11 cellular contexts compared by ENCODE assay signal in the genomic region with DNA sequence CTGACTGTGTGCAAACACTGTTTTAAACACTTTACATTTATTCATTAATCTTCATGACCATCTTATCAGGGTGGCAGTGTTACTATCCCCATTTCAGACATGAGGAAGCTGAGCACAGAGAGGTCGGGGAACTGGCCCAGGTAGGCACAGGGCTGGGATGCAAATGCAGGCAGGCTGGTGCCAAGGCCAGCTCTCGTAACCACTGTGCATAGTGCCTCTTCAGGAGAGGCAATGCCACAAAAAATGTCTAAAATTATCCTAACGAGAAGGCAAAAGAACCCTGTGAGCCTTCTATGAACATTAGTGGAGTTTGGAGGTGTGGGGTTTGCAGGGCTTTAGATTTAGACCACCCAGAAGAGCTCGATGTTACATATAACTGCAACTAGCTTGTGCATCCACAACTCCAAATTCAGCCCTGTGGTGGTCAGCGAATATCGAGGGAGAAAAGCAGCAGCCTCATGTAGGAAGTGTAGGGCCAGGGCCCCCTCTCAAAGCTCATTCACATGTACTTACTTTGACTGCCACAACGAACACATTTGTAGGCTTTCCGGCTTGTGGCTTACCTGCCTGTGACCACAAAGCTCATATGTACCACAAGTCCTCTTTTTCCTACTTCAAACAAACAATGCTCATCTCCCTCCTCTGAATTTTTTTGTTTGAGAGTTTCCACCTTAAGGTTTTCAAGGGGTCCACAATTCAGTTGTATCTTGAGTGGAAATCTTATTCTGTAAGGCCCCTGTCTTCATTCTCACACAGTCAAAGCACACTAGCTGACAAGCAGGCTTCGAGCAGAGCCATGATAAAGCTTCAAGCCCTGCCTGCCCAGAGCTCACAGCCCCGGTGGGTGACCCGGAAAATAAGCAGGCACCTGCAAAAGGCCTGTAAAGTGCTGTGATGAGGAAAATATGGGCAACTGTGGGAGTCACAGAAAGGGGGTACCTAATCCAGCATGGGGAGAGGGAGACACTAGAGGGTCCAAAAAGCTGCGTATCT.
DNase-seq lines count a peak whose midpoint lies in the region; ATAC-seq and TF ChIP-seq lines count a peak whose summit lies in the region.
"Had no signal": no experiment of that assay in that cellular context is flagged by ENCODE, and none has a peak within 500 bp of the region (broad histone marks: within the 10 kb centered on the region; RNA-seq: fewer than 3 reads in every experiment).

No MANE protein-coding gene starts in this region.

- peak; percentile 71 for ATAC-seq in HG03139 (IDR thresholded peaks at IDR 0.05; ENCODE audit: unreplicated experiment)

- H3K27ac Mint-ChIP-seq in mesothelial cell of epicardium: no peak overlapping the region

- DNase-seq in activated CD4-positive, alpha-beta T cell treated with anti-CD3 and anti-CD28 coated beads for 48 hours: peak; percentile 52
- DNase-seq in astrocyte of the hippocampus (ENCODE audit: low read depth, low spot score): peak; percentile 13
- DNase-seq in stimulated activated CD8-positive, alpha-beta memory T cell treated with anti-CD3 and anti-CD28 coated beads, Interleukin-12 subunit alpha, Interleukin-12 subunit beta, amount 100 ng/mL, for 1 hour (ENCODE audit: low read depth): peak; percentile 21
- DNase-seq in NCI-H510A (lab: John Stamatoyannopoulos, UW): no peak
- no peak for DNase-seq in mesothelial cell of epicardium (ENCODE audit: low spot score in 2 of 2, unreplicated experiment in 2 of 2)
- no peak for DNase-seq in occipital lobe (lab: John Stamatoyannopoulos, UW)
- DNase-seq in AG08396 (ENCODE audit: low spot score): no peak
- DNase-seq: GDM1, glutamatergic neuron, NCI-H2029 treated with DMSO at 0.1 percent for 48 hours had no signal

- H3K27me3 Mint-ChIP-seq in mesothelial cell of epicardium (ENCODE audit: low read depth): no peaks in the 10 kb centered on the region

- H3K36me3 Mint-ChIP-seq in mesothelial cell of epicardium: no peaks in the 10 kb centered on the region

- no peak overlapping the region for H3K4me3 Mint-ChIP-seq in mesothelial cell of epicardium

- H3K4me1 Mint-ChIP-seq in mesothelial cell of epicardium: peaks cover 5% of the 10 kb centered on the region

- no peak for TF ChIP-seq CTCF in mesothelial cell of epicardium (IDR thresholded peaks at IDR 0.05; ENCODE audit: unreplicated experiment)

- no peaks in the 10 kb centered on the region for H3K9me3 Mint-ChIP-seq in mesothelial cell of epicardium

Comparison
In these comparisons a context has a peak if more than half of its experiments do, and no peak if none do; other contexts are left out.
1. DNase-seq: peak in activated CD4-positive, alpha-beta T cell treated with anti-CD3 and anti-CD28 coated beads for 48 hours (single experiment), astrocyte of the hippocampus (single experiment) and stimulated activated CD8-positive, alpha-beta memory T cell treated with anti-CD3 and anti-CD28 coated beads, Interleukin-12 subunit alpha, Interleukin-12 subunit beta, amount 100 ng/mL, for 1 hour (single experiment); none in NCI-H510A (single experiment), mesothelial cell of epicardium (0 of 2), occipital lobe (single experiment) and AG08396 (single experiment).